In genomic region chr9:36862206-36863145, GRCh38 we compare ENCODE assay signal across 10 cellular contexts.
A peak's percentile ranks its signal among the peaks of the same experiment; 100 is the strongest.
DNase-seq lines count a peak whose midpoint lies in the region; ATAC-seq and TF ChIP-seq lines count a peak whose summit lies in the region.
"Had no signal": no experiment of that assay in that cellular context is flagged by ENCODE, and none has a peak within 500 bp of the region (broad histone marks: within the 10 kb centered on the region; RNA-seq: fewer than 3 reads in every experiment).

No MANE protein-coding gene starts in this region.

- intact Hi-C loops in mammary epithelial cell (cut with micrococcal nuclease): no loop called here

- no peak overlapping the region for H3K4me2 ChIP-seq in mammary epithelial cell (ENCODE audit: insufficient read depth, low read depth, low read length)

- ATAC-seq in GM21619 (IDR thresholded peaks at IDR 0.05; ENCODE audit: unreplicated experiment): no peak
- ATAC-seq in GM18907 (IDR thresholded peaks at IDR 0.05; ENCODE audit: unreplicated experiment): no peak
- ATAC-seq: naive thymus-derived CD8-positive, alpha-beta T cell had no signal

- 52% methylated on average over 18 of the region's 21 CpGs for WGBS in mammary epithelial cell (ENCODE audit: low coverage, missing lambda C conversion rate)
- 52% methylated on average over 21 of the region's 21 CpGs for WGBS in liver

- peak; percentile 41 for DNase-seq in G401 (ENCODE audit: low spot score)
- DNase-seq in MG63: peak; percentile 46
- DNase-seq in mammary epithelial cell: peak; percentile 15
- no peak for DNase-seq in GOT3 (lab: John Stamatoyannopoulos, UW)
- DNase-seq in NCI-H1436 (lab: John Stamatoyannopoulos, UW): no peak

- H3K27me3 ChIP-seq in MG63: no peaks in the 10 kb centered on the region
- H3K27me3 ChIP-seq in mammary epithelial cell (ENCODE audit: insufficient read depth, low read length): peaks cover 2% of the 10 kb centered on the region
- H3K27me3 ChIP-seq in liver (ENCODE audit: control insufficient read depth in 4 of 4, insufficient read depth in 4 of 4, low read length in 3 of 4): no peaks in the 10 kb centered on the region

- no peaks in the 10 kb centered on the region for H4K20me1 ChIP-seq in mammary epithelial cell (ENCODE audit: insufficient read depth, low read length)

- BruUV-seq in mammary epithelial cell (replicated peaks; lab: Mats Ljungman, UMichigan): no TSS peak

- H3K79me2 ChIP-seq in mammary epithelial cell (ENCODE audit: insufficient read depth, low read length): no peaks in the 10 kb centered on the region

- H3K4me3 ChIP-seq in MG63 (no peak overlapping the region), mammary epithelial cell (replicated peaks in 1 of 3; ENCODE audit: insufficient read depth in 1 of 3, low read depth in 2 of 3, low read length in 3 of 3) (no peak overlapping the region), liver (ENCODE audit: low read depth in 1 of 3, low read length in 3 of 3) (no peak overlapping the region)
- H3K4me3 ChIP-seq: SK-N-MC had no signal

- TF ChIP-seq RAD21 in liver (IDR thresholded peaks at IDR 0.05): peak; percentile 48 to 70

- CTCF ChIA-PET in mammary epithelial cell (lab: Charles Lee; ENCODE audit: low non-redundant PET): no interaction called here

- peak; percentile 40 to 66 for TF ChIP-seq CTCF in mammary epithelial cell (conservative IDR thresholded peaks at IDR 0.05 in 1 of 2, IDR thresholded peaks at IDR 0.05 in 1 of 2; ENCODE audit: extremely low read depth in 1 of 2, insufficient read depth in 1 of 2, low read depth in 1 of 2, low read length in 2 of 2)
- TF ChIP-seq CTCF in liver (IDR thresholded peaks at IDR 0.05; ENCODE audit: low read depth, low read length, missing input control): peak; percentile 52

- in situ Hi-C loops in G401 (cut with HindIII; ENCODE audit: low sequenced_read_pairs): loop anchor here (10.0 kb wide), 1 partner anchor 122 kb away; no protein-coding TSS in a partner anchor
- in situ Hi-C loops in mammary epithelial cell (cut with MboI; ENCODE audit: low sequenced_read_pairs in 2 of 2): loop anchor here in 1 of 2 donors (25.0 kb wide), 1 partner anchor 525 kb away; no protein-coding TSS in a partner anchor

- H3K4me1 ChIP-seq in mammary epithelial cell (ENCODE audit: insufficient read depth, low read length) (no peaks in the 10 kb centered on the region), liver (ENCODE audit: control insufficient read depth in 4 of 4, insufficient read depth in 4 of 4, low read length in 3 of 4) (peaks cover 0 to 5% (median 1%) of the 10 kb centered on the region in 4 donors)

- H3K27ac ChIP-seq in mammary epithelial cell (ENCODE audit: insufficient read depth, low read depth, low read length) (no peak overlapping the region), liver (ENCODE audit: low read depth in 1 of 2, low read length in 2 of 2) (no peak overlapping the region)
- H3K27ac ChIP-seq: SK-N-MC had no signal

- H3K9me3 ChIP-seq in MG63: no peaks in the 10 kb centered on the region
- no peaks in the 10 kb centered on the region for H3K9me3 ChIP-seq in mammary epithelial cell (replicated peaks; ENCODE audit: insufficient read depth, low read length)
- no peaks in the 10 kb centered on the region for H3K9me3 ChIP-seq in liver (ENCODE audit: control insufficient read depth in 4 of 4, low read length in 3 of 4)

- H2AFZ ChIP-seq in mammary epithelial cell (ENCODE audit: low read depth, low read length): no peak overlapping the region

- H3K9ac ChIP-seq in mammary epithelial cell (ENCODE audit: insufficient read depth, low read length): no peak overlapping the region
- H3K9ac ChIP-seq in liver (ENCODE audit: low read depth in 1 of 2, low read length in 2 of 2): no peak overlapping the region

- dilution Hi-C loops in mammary epithelial cell (cut with HindIII; ENCODE audit: low sequenced_read_pairs): loop anchor here (5.0 kb wide), 2 partner anchors 40 to 120 kb away; no protein-coding TSS in a partner anchor

- H3K36me3 ChIP-seq in MG63: no peaks in the 10 kb centered on the region
- no peaks in the 10 kb centered on the region for H3K36me3 ChIP-seq in mammary epithelial cell (ENCODE audit: insufficient read depth, low read length)
- no peaks in the 10 kb centered on the region for H3K36me3 ChIP-seq in liver (ENCODE audit: control insufficient read depth in 4 of 4, insufficient read depth in 3 of 4, low read depth in 1 of 4, low read length in 3 of 4)

TF ChIP-seq in liver, 16 proteins besides CTCF, POLR2A, EP300 and RAD21:
- no peak for TF ChIP-seq HNF4G (IDR thresholded peaks at IDR 0.05)
- TF ChIP-seq YY1 (IDR thresholded peaks at IDR 0.05): no peak
- no peak for TF ChIP-seq GABPA (IDR thresholded peaks at IDR 0.05 in 1 of 2, conservative IDR thresholded peaks at IDR 0.05 in 1 of 2)
- TF ChIP-seq HNF4A (conservative IDR thresholded peaks at IDR 0.05): no peak
- no peak for TF ChIP-seq SP1 (IDR thresholded peaks at IDR 0.05)
- no peak for TF ChIP-seq ATF3 (IDR thresholded peaks at IDR 0.05)
- no peak for TF ChIP-seq TAF1 (conservative IDR thresholded peaks at IDR 0.05)
- TF ChIP-seq FOXA1 (IDR thresholded peaks at IDR 0.05): no peak
- TF ChIP-seq NR2F2 (IDR thresholded peaks at IDR 0.05): no peak
- TF ChIP-seq, protein P1, sequence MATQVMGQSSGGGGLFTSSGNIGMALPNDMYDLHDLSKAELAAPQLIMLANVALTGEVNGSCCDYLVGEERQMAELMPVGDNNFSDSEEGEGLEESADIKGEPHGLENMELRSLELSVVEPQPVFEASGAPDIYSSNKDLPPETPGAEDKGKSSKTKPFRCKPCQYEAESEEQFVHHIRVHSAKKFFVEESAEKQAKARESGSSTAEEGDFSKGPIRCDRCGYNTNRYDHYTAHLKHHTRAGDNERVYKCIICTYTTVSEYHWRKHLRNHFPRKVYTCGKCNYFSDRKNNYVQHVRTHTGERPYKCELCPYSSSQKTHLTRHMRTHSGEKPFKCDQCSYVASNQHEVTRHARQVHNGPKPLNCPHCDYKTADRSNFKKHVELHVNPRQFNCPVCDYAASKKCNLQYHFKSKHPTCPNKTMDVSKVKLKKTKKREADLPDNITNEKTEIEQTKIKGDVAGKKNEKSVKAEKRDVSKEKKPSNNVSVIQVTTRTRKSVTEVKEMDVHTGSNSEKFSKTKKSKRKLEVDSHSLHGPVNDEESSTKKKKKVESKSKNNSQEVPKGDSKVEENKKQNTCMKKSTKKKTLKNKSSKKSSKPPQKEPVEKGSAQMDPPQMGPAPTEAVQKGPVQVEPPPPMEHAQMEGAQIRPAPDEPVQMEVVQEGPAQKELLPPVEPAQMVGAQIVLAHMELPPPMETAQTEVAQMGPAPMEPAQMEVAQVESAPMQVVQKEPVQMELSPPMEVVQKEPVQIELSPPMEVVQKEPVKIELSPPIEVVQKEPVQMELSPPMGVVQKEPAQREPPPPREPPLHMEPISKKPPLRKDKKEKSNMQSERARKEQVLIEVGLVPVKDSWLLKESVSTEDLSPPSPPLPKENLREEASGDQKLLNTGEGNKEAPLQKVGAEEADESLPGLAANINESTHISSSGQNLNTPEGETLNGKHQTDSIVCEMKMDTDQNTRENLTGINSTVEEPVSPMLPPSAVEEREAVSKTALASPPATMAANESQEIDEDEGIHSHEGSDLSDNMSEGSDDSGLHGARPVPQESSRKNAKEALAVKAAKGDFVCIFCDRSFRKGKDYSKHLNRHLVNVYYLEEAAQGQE (IDR thresholded peaks at IDR 0.05): no peak
- no peak for TF ChIP-seq JUND (IDR thresholded peaks at IDR 0.05)
- TF ChIP-seq FOXA2 (IDR thresholded peaks at IDR 0.05): no peak
- TF ChIP-seq, protein P2, sequence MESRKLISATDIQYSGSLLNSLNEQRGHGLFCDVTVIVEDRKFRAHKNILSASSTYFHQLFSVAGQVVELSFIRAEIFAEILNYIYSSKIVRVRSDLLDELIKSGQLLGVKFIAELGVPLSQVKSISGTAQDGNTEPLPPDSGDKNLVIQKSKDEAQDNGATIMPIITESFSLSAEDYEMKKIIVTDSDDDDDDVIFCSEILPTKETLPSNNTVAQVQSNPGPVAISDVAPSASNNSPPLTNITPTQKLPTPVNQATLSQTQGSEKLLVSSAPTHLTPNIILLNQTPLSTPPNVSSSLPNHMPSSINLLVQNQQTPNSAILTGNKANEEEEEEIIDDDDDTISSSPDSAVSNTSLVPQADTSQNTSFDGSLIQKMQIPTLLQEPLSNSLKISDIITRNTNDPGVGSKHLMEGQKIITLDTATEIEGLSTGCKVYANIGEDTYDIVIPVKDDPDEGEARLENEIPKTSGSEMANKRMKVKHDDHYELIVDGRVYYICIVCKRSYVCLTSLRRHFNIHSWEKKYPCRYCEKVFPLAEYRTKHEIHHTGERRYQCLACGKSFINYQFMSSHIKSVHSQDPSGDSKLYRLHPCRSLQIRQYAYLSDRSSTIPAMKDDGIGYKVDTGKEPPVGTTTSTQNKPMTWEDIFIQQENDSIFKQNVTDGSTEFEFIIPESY (IDR thresholded peaks at IDR 0.05): no peak
- TF ChIP-seq, protein P3, sequence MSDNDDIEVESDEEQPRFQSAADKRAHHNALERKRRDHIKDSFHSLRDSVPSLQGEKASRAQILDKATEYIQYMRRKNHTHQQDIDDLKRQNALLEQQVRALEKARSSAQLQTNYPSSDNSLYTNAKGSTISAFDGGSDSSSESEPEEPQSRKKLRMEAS (IDR thresholded peaks at IDR 0.05): no peak
- no peak for TF ChIP-seq RXRA (IDR thresholded peaks at IDR 0.05)

Comparison
In these comparisons a context has a peak if more than half of its experiments do, and no peak if none do; other contexts are left out.
1. DNase-seq: peak in G401 (single experiment), MG63 (single experiment) and mammary epithelial cell (single experiment); none in GOT3 (single experiment) and NCI-H1436 (single experiment).